9 cellular contexts compared by ENCODE assay signal in genomic region chr13:60019119-60019993, GRCh38.
DNase-seq lines count a peak whose midpoint lies in the region; ATAC-seq and TF ChIP-seq lines count a peak whose summit lies in the region.
"Had no signal": no experiment of that assay in that cellular context is flagged by ENCODE, and none has a peak within 500 bp of the region (broad histone marks: within the 10 kb centered on the region; RNA-seq: fewer than 3 reads in every experiment).

No MANE protein-coding gene starts in this region.

- H3K27ac ChIP-seq in OCI-LY1 (ENCODE audit: low read depth, low read length, poor library complexity, severe bottlenecking) (no peak overlapping the region), lung (ENCODE audit: low read depth in 1 of 2, low read length in 1 of 2) (no peak overlapping the region), suprapubic skin (no peak overlapping the region)
- H3K27ac ChIP-seq: HL-60 had no signal

- DNase-seq in lung (ENCODE audit: low spot score) (no peak), suprapubic skin (ENCODE audit: low spot score in 2 of 2) (no peak), NCI-H524 (lab: John Stamatoyannopoulos, UW) (no peak), NCI-H69 (lab: John Stamatoyannopoulos, UW) (no peak), GM19240 (ENCODE audit: insufficient read length, low spot score) (no peak)

- H3F3A ChIP-seq in OCI-LY1 (ENCODE audit: insufficient read depth, low read length), result no peaks in the 10 kb centered on the region

- no peaks in the 10 kb centered on the region for H3K9me3 ChIP-seq in OCI-LY1 (ENCODE audit: low read length)
- no peaks in the 10 kb centered on the region for H3K9me3 ChIP-seq in lung (ENCODE audit: control insufficient read depth in 2 of 2, insufficient read depth in 1 of 2, low read length in 1 of 2)
- H3K9me3 ChIP-seq in suprapubic skin, result no peaks in the 10 kb centered on the region

- H3K4me3 ChIP-seq in OCI-LY1 (ENCODE audit: low read depth, low read length, poor library complexity, severe bottlenecking) (no peak overlapping the region), lung (no peak overlapping the region), suprapubic skin (no peak overlapping the region)

- TF ChIP-seq CTCF in OCI-LY1 (IDR thresholded peaks at IDR 0.05; ENCODE audit: low read length) (no peak), lung (IDR thresholded peaks at IDR 0.05; ENCODE audit: control extremely low read depth, extremely low read depth) (no peak), suprapubic skin (IDR thresholded peaks at IDR 0.05) (no peak)

- H3K27me3 ChIP-seq in OCI-LY1 (ENCODE audit: insufficient read depth, low read length), result no peaks in the 10 kb centered on the region
- no peaks in the 10 kb centered on the region for H3K27me3 ChIP-seq in lung (ENCODE audit: control insufficient read depth, insufficient read depth)
- no peaks in the 10 kb centered on the region for H3K27me3 ChIP-seq in suprapubic skin

- H3K9me2 ChIP-seq in OCI-LY1 (ENCODE audit: low read depth, low read length), result no peaks in the 10 kb centered on the region

- H3K4me1 ChIP-seq in OCI-LY1 (ENCODE audit: insufficient read depth, low read length, severe bottlenecking) (peaks cover 17% of the 10 kb centered on the region), lung (ENCODE audit: control insufficient read depth in 2 of 2, insufficient read depth in 2 of 2, low read length in 2 of 2) (no peaks in the 10 kb centered on the region), suprapubic skin (peaks cover 5% of the 10 kb centered on the region)

- no peak for TF ChIP-seq EP300 in suprapubic skin (IDR thresholded peaks at IDR 0.05)

- H3K9ac ChIP-seq in OCI-LY1 (ENCODE audit: low read length), result no peak overlapping the region

- 42 to 66% methylated on average over 6 of the region's 6 CpGs for WGBS in lung, 2 donors
- 44% methylated on average over 6 of the region's 6 CpGs for WGBS in suprapubic skin

- ATAC-seq in GM18909 (IDR thresholded peaks at IDR 0.05; ENCODE audit: poor library complexity, unreplicated experiment), result peak; percentile 79
- peak; percentile 88 for ATAC-seq in HG02885 (IDR thresholded peaks at IDR 0.05; ENCODE audit: poor library complexity, unreplicated experiment)
- ATAC-seq in lung (ENCODE audit: insufficient read depth, low FRiP score), result peak; percentile 62

- H3K36me3 ChIP-seq in OCI-LY1 (ENCODE audit: insufficient read depth, low read length), result peaks cover 9% of the 10 kb centered on the region; the same call in 1 of the 2 replicates
- no peaks in the 10 kb centered on the region for H3K36me3 ChIP-seq in lung (ENCODE audit: control insufficient read depth in 2 of 2, insufficient read depth in 2 of 2, low read length in 2 of 2)
- H3K36me3 ChIP-seq in suprapubic skin, result no peaks in the 10 kb centered on the region

- peaks cover 3% of the 10 kb centered on the region; the same call in 1 of the 2 replicates for H3K79me2 ChIP-seq in OCI-LY1 (ENCODE audit: insufficient read depth, low read length)

- no peaks in the 10 kb centered on the region for H4K20me1 ChIP-seq in OCI-LY1 (ENCODE audit: insufficient read depth, low read length)

- no peak overlapping the region for H2AFZ ChIP-seq in OCI-LY1 (ENCODE audit: low read length)

- H3K4me2 ChIP-seq in OCI-LY1 (ENCODE audit: low read length), result 0 out of 2 replicates have a peak overlapping the region, but pooled peaks have one; percentile 8

- TF ChIP-seq POLR2A in suprapubic skin (IDR thresholded peaks at IDR 0.05), result no peak
